In genomic region chrX:131264665-131265064, GRCh38 we compare ENCODE assay signal across 22 cellular contexts. TPM values are rescaled to one million over a fixed set of nuclear protein-coding genes. Genes with fewer than 3 reads are reported as not detected.
DNase-seq lines count a peak whose midpoint lies in the region; ATAC-seq, FAIRE-seq and TF ChIP-seq lines count a peak whose summit lies in the region.
"Had no signal": no experiment of that assay in that cellular context is flagged by ENCODE, and none has a peak within 500 bp of the region (broad histone marks: within the 10 kb centered on the region; RNA-seq: fewer than 3 reads in every experiment).

No MANE protein-coding gene starts in this region.

- H3K27me3 ChIP-seq in right atrium auricular region: no peaks in the 10 kb centered on the region
- H3K27me3 ChIP-seq in body of pancreas: no peaks in the 10 kb centered on the region

- peak; percentile 54 for ATAC-seq in Right ventricle myocardium inferior
- ATAC-seq in body of pancreas: peak; percentile 67
- ATAC-seq: HCT116 had no signal

- TF ChIP-seq POLR2A in body of pancreas (IDR thresholded peaks at IDR 0.05) (no peak), GM12892 (IDR thresholded peaks at IDR 0.05; ENCODE audit: low read depth, low read length) (no peak)

- H3K9me3 ChIP-seq in right atrium auricular region (no peaks in the 10 kb centered on the region), body of pancreas (no peaks in the 10 kb centered on the region)
- H3K9me3 ChIP-seq: BLaER1 had no signal

- H3K4me1 ChIP-seq in right atrium auricular region (no peaks in the 10 kb centered on the region), body of pancreas (peaks cover 28% of the 10 kb centered on the region)
- H3K4me1 ChIP-seq: BLaER1 had no signal

- FAIRE-seq in GM12892 (lab: Jason Lieb, UNC): no peak
- FAIRE-seq: HepG2 had no signal

- no peaks in the 10 kb centered on the region for H3K36me3 ChIP-seq in right atrium auricular region
- no peaks in the 10 kb centered on the region for H3K36me3 ChIP-seq in body of pancreas (replicated peaks in 1 of 2; ENCODE audit: insufficient read depth in 1 of 2, low read depth in 2 of 2)
- H3K36me3 ChIP-seq: BLaER1 had no signal

- no peak for TF ChIP-seq CTCF in right atrium auricular region (IDR thresholded peaks at IDR 0.05)
- no peak for TF ChIP-seq CTCF in body of pancreas (IDR thresholded peaks at IDR 0.05)

- intact Hi-C loops in Right ventricle myocardium inferior (cut with DNase I) (no loop called here), body of pancreas (cut with DNase I) (no loop called here)

- DNase-seq in Right ventricle myocardium inferior (ENCODE audit: missing footprints) (no peak), right atrium auricular region (ENCODE audit: low spot score) (no peak), body of pancreas (peak; percentile 58 to 74 (median 67)), mesenteric fat pad (ENCODE audit: low spot score) (peak; percentile 69), GM12892 (ENCODE audit: insufficient read length) (no peak), SHP77 treated with DMSO at 0.1 percent for 48 hours (lab: John Stamatoyannopoulos, UW) (no peak), kidney tubule cell (ENCODE audit: low spot score) (no peak)
- DNase-seq: CD4-positive, alpha-beta memory T cell; DMS153; DMS79; GDM1; H7; HFFc6 had no signal

- no peak overlapping the region for H3K4me3 ChIP-seq in right atrium auricular region
- no peak overlapping the region for H3K4me3 ChIP-seq in body of pancreas
- H3K4me3 ChIP-seq: BLaER1, GM23338 had no signal

- H3K27ac ChIP-seq in right atrium auricular region: no peak overlapping the region
- H3K27ac ChIP-seq in body of pancreas: peak overlapping the region in 2 of 4 donors; percentile 44 to 47
- H3K27ac ChIP-seq: 22Rv1, BLaER1 had no signal

- WGBS in body of pancreas, 2 donors: 50 to 55% methylated on average over 7 of the region's 7 CpGs

RNA-seq across cellular contexts. Expression of gene IGSF1, which starts 24.4 kb away (rescaled TPM):
- total RNA-seq in Right ventricle myocardium inferior: 2.6 TPM
- 1 to 10 TPM; 3.3 to 9.5 TPM for total RNA-seq in right atrium auricular region
- 1 to 10 TPM in 1 of 2 donors, under 1 TPM in 1; 0.33 to 1.3 TPM for total RNA-seq in body of pancreas
- total RNA-seq in mesenteric fat pad: 0.45 TPM
- polyA plus RNA-seq in GM12892 (2012; ENCODE audit: missing spikeins): not detected
- total RNA-seq: A673; CD4-positive, alpha-beta memory T cell; HFFc6 had no signal
- polyA plus RNA-seq: AG04450; CD14-positive monocyte; CD4-positive, alpha-beta memory T cell; IgD-negative memory B cell had no signal

Comparison
In these comparisons a context has a peak if more than half of its experiments do, and no peak if none do; other contexts are left out.
1. DNase-seq: peak in body of pancreas (4 of 4) and mesenteric fat pad (single experiment); none in Right ventricle myocardium inferior (single experiment), right atrium auricular region (single experiment), GM12892 (single experiment), SHP77 treated with DMSO at 0.1 percent for 48 hours (single experiment) and kidney tubule cell (single experiment).